8 cellular contexts compared by ENCODE assay signal in genomic region chr3:9779721-9780450, GRCh38. TPM values are rescaled to one million over a fixed set of nuclear protein-coding genes. Genes with fewer than 3 reads are reported as not detected.
A peak's percentile ranks its signal among the peaks of the same experiment; 100 is the strongest.
DNase-seq lines count a peak whose midpoint lies in the region; ATAC-seq and TF ChIP-seq lines count a peak whose summit lies in the region.

No MANE protein-coding gene starts in this region.

- H3K9me3 ChIP-seq in Karpas-422 (ENCODE audit: low read length) (no peaks in the 10 kb centered on the region), neutrophil (no peaks in the 10 kb centered on the region)

- no peaks in the 10 kb centered on the region for H3K79me2 ChIP-seq in Karpas-422 (ENCODE audit: low read length)

- H3K4me3 ChIP-seq in Karpas-422 (ENCODE audit: low read length) (peak overlapping the region; percentile 32; the same call in 1 of the 2 replicates), neutrophil (ENCODE audit: low read depth in 1 of 2, low read length in 1 of 2) (peak overlapping the region; percentile 43 to 54)

- H3K27ac Mint-ChIP-seq in activated naive CD4-positive, alpha-beta T cell treated with anti-CD3 and anti-CD28 coated beads for 36 hours, result peak overlapping the region; percentile 91

- H3K27me3 Mint-ChIP-seq in activated naive CD4-positive, alpha-beta T cell treated with anti-CD3 and anti-CD28 coated beads for 36 hours (ENCODE audit: low read depth), result no peaks in the 10 kb centered on the region

- H3K9me3 Mint-ChIP-seq in activated naive CD4-positive, alpha-beta T cell treated with anti-CD3 and anti-CD28 coated beads for 36 hours, result no peaks in the 10 kb centered on the region

- peaks cover 26% of the 10 kb centered on the region for H3K36me3 Mint-ChIP-seq in activated naive CD4-positive, alpha-beta T cell treated with anti-CD3 and anti-CD28 coated beads for 36 hours (ENCODE audit: low read depth)

- no peak overlapping the region for H2AFZ ChIP-seq in Karpas-422 (ENCODE audit: low read length)

- no peaks in the 10 kb centered on the region for H4K20me1 ChIP-seq in Karpas-422 (ENCODE audit: insufficient read depth, low read depth, low read length)

- H3K36me3 ChIP-seq in Karpas-422 (ENCODE audit: insufficient read depth, low read length) (no peaks in the 10 kb centered on the region), neutrophil (peaks cover 28% of the 10 kb centered on the region)

- H3K4me3 Mint-ChIP-seq in activated naive CD4-positive, alpha-beta T cell treated with anti-CD3 and anti-CD28 coated beads for 36 hours, result no peak overlapping the region

- H3K4me2 ChIP-seq in Karpas-422 (ENCODE audit: low read depth, low read length, poor library complexity, severe bottlenecking), result peak overlapping the region; percentile 53

- peak; percentile 76 for DNase-seq in CD1c-positive myeloid dendritic cell (ENCODE audit: extremely low spot score)
- DNase-seq in Karpas-422, result peak; percentile 86
- peak; percentile 47 for DNase-seq in activated naive CD4-positive, alpha-beta T cell treated with anti-CD3 and anti-CD28 coated beads for 36 hours
- DNase-seq in cortex of kidney (lab: John Stamatoyannopoulos, UW), result no peak
- DNase-seq in NCI-H2029 treated with DMSO at 0.1 percent for 48 hours (lab: John Stamatoyannopoulos, UW), result no peak
- DNase-seq in 8988T, result no peak

- CTCF ChIA-PET in activated naive CD4-positive, alpha-beta T cell treated with anti-CD3 and anti-CD28 coated beads for 36 hours (lab: Charles Lee), result interaction anchor here (0.7 to 1.5 kb wide), 3 partner anchors 11 to 275 kb away, joined by 3 to 7 read pairs (median 4); no protein-coding TSS in a partner anchor

- TF ChIP-seq CTCF in neutrophil (IDR thresholded peaks at IDR 0.05), result no peak

- peak; percentile 61 for ATAC-seq in GM19463 (IDR thresholded peaks at IDR 0.05; ENCODE audit: unreplicated experiment)

- intact Hi-C loops in activated naive CD4-positive, alpha-beta T cell treated with anti-CD3 and anti-CD28 coated beads for 36 hours (cut with micrococcal nuclease), result loop anchor here (2.0 kb wide), 1 partner anchor 413 kb away; no protein-coding TSS in a partner anchor

- peak overlapping the region; percentile 68 for H3K9ac ChIP-seq in Karpas-422 (ENCODE audit: low read length)

- H3K9me2 ChIP-seq in Karpas-422 (replicated peaks; ENCODE audit: insufficient read depth, low read length), result no peaks in the 10 kb centered on the region

- peaks cover 56% of the 10 kb centered on the region for H3K4me1 Mint-ChIP-seq in activated naive CD4-positive, alpha-beta T cell treated with anti-CD3 and anti-CD28 coated beads for 36 hours (ENCODE audit: low read depth)

- H3K27ac ChIP-seq in Karpas-422 (ENCODE audit: low read length) (peak overlapping the region; percentile 90), neutrophil (peak overlapping the region; percentile 94)

- peaks cover 47% of the 10 kb centered on the region for H3K4me1 ChIP-seq in Karpas-422 (ENCODE audit: low read length)
- H3K4me1 ChIP-seq in neutrophil (ENCODE audit: control insufficient read depth in 1 of 2, insufficient read depth in 1 of 2, low read depth in 1 of 2, low read length in 1 of 2), result peaks cover 45% of the 10 kb centered on the region in 2 experiments

- H3K27me3 ChIP-seq in Karpas-422 (ENCODE audit: low read length), result no peaks in the 10 kb centered on the region
- H3K27me3 ChIP-seq in neutrophil, result no peaks in the 10 kb centered on the region

RNA-seq across cellular contexts. Expression of gene CAMK1, which starts 10.1 kb away (rescaled TPM):
- 41.6 and 86.6 TPM in 2 replicates for total RNA-seq in Karpas-422 (2014; rRNA removed; shearing (Covaris generic); ENCODE audit: low replicate concordance)
- total RNA-seq in activated naive CD4-positive, alpha-beta T cell treated with anti-CD3 and anti-CD28 coated beads for 36 hours, result 10 to 100 TPM; 18.9 to 19.5 TPM

RNA-seq across cellular contexts. Expression of gene TADA3, which starts 12.4 kb away (rescaled TPM):
- total RNA-seq in Karpas-422 (2014; rRNA removed; shearing (Covaris generic); ENCODE audit: low replicate concordance), result 80.2 and 122 TPM in 2 replicates
- total RNA-seq in activated naive CD4-positive, alpha-beta T cell treated with anti-CD3 and anti-CD28 coated beads for 36 hours, result 10 to 100 TPM; 62.4 to 67.6 TPM

RNA-seq across cellular contexts. Expression of gene ARPC4, which starts 13.0 kb away (rescaled TPM):
- total RNA-seq in Karpas-422 (2014; rRNA removed; shearing (Covaris generic); ENCODE audit: low replicate concordance), result 102 and 123 TPM in 2 replicates
- total RNA-seq in activated naive CD4-positive, alpha-beta T cell treated with anti-CD3 and anti-CD28 coated beads for 36 hours, result 100 to 1,000 TPM; 141 to 144 TPM

RNA-seq across cellular contexts. Expression of gene OGG1, which starts 30.1 kb away (rescaled TPM):
- total RNA-seq in Karpas-422 (2014; rRNA removed; shearing (Covaris generic); ENCODE audit: low replicate concordance), result 22.1 and 48.7 TPM in 2 replicates
- total RNA-seq in activated naive CD4-positive, alpha-beta T cell treated with anti-CD3 and anti-CD28 coated beads for 36 hours, result 10 to 100 TPM; 26.1 to 28.5 TPM

RNA-seq across cellular contexts. Expression of gene TTLL3, which starts 30.2 kb away (rescaled TPM):
- 79.3 and 84.6 TPM in 2 replicates for total RNA-seq in Karpas-422 (2014; rRNA removed; shearing (Covaris generic); ENCODE audit: low replicate concordance)
- total RNA-seq in activated naive CD4-positive, alpha-beta T cell treated with anti-CD3 and anti-CD28 coated beads for 36 hours, result 10 to 100 TPM; 46.3 to 47.1 TPM

Comparison
In these comparisons a context has a peak if more than half of its experiments do, and no peak if none do; other contexts are left out.
1. DNase-seq: peak in CD1c-positive myeloid dendritic cell (single experiment), Karpas-422 (single experiment) and activated naive CD4-positive, alpha-beta T cell treated with anti-CD3 and anti-CD28 coated beads for 36 hours (single experiment); none in cortex of kidney (single experiment), NCI-H2029 treated with DMSO at 0.1 percent for 48 hours (single experiment) and 8988T (single experiment).